Comparison of ENCODE assay signal across 10 cellular contexts in the genomic region with DNA sequence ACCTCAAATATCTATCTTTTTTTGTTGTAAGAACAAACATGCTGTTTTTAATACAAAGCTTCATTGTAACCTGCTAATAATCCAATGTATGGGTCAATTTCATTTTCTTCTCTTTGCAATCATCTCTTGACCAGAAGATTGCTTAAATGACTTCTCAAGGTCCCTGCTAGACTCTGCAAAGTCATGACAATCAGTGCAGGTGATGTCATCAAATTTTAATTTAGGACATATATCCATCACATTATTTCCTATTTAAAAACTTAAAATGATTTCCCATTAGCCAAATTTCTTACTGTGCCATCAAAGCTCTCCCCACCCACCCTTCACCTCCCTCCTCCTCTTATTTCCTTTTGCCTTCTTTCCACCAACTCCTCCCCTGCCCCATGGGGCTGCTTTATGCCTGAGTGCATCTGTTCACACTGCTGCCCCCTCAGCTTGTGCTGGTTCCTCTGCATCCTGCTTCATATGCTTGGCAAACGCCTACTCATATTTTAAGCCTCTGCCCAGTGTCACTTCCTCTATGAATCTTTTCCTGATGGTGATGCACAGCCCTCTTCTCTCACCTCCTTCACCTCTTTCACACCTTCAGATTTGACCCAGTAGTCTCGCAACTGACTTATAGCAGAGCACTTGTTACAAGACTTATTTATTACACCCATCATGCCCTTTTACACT. TPM values are rescaled to one million over a fixed set of nuclear protein-coding genes. Genes with fewer than 3 reads are reported as not detected.
DNase-seq lines count a peak whose midpoint lies in the region; ATAC-seq and TF ChIP-seq lines count a peak whose summit lies in the region.
"Had no signal": no experiment of that assay in that cellular context is flagged by ENCODE, and none has a peak within 500 bp of the region (broad histone marks: within the 10 kb centered on the region; RNA-seq: fewer than 3 reads in every experiment).

No MANE protein-coding gene starts in this region.

- H3K27ac Mint-ChIP-seq in WTC11 = no peak overlapping the region
- no peak overlapping the region for H3K27ac Mint-ChIP-seq in stimulated activated naive CD8-positive, alpha-beta T cell treated with anti-CD3 and anti-CD28 coated beads, Interleukin-15, amount 100 ng/mL, for 72 hours

- CTCF ChIA-PET in WTC11 (lab: Charles Lee) = interaction anchor here (0.6 kb wide), 1 partner anchor 31 kb away, joined by 3 read pairs; no protein-coding TSS in a partner anchor

- H3K27me3 Mint-ChIP-seq in WTC11 (ENCODE audit: low read depth) = peaks cover 12% of the 10 kb centered on the region
- peaks cover 6% of the 10 kb centered on the region for H3K27me3 Mint-ChIP-seq in stimulated activated naive CD8-positive, alpha-beta T cell treated with anti-CD3 and anti-CD28 coated beads, Interleukin-15, amount 100 ng/mL, for 72 hours

- peaks cover 0 to 4% (median 0%) of the 10 kb centered on the region in 4 donors for H3K4me1 ChIP-seq in tibial artery

- no peaks in the 10 kb centered on the region for H3K36me3 Mint-ChIP-seq in WTC11

- no peak overlapping the region for H3K27ac ChIP-seq in tibial artery
- H3K27ac ChIP-seq: VCaP had no signal

- H3K36me3 ChIP-seq in tibial artery = no peaks in the 10 kb centered on the region

- ATAC-seq in HG03060 (IDR thresholded peaks at IDR 0.05; ENCODE audit: low read depth, unreplicated experiment) (peak; percentile 58), WTC11 (peak; percentile 65; the same call in 1 of the 2 replicates), left ventricle myocardium superior (no peak), HG02840 (IDR thresholded peaks at IDR 0.05; ENCODE audit: low FRiP score, unreplicated experiment) (no peak)
- ATAC-seq in stimulated activated naive CD8-positive, alpha-beta T cell treated with anti-CD3 and anti-CD28 coated beads, Interleukin-15, amount 100 ng/mL, for 72 hours = peak; percentile 75

- no peak overlapping the region for H3K4me3 Mint-ChIP-seq in WTC11
- peak overlapping the region; percentile 3 to 11 for H3K4me3 Mint-ChIP-seq in stimulated activated naive CD8-positive, alpha-beta T cell treated with anti-CD3 and anti-CD28 coated beads, Interleukin-15, amount 100 ng/mL, for 72 hours

- peak; percentile 45 for DNase-seq in stimulated activated CD4-positive, alpha-beta T cell treated with anti-CD3 and anti-CD28 coated beads, Interleukin-15, amount 100 ng/mL, for 24 hours
- DNase-seq in stimulated activated CD4-positive, alpha-beta T cell treated with anti-CD3 and anti-CD28 coated beads, Interleukin-12 subunit alpha, Interleukin-12 subunit beta, amount 100 ng/mL, for 4 hours = no peak
- DNase-seq in WTC11 (ENCODE audit: low spot score) (no peak), left ventricle myocardium superior (no peak), tibial artery (no peak)
- peak in 1 of 2 donors; percentile 59 for DNase-seq in stimulated activated naive CD8-positive, alpha-beta T cell treated with anti-CD3 and anti-CD28 coated beads, Interleukin-15, amount 100 ng/mL, for 72 hours
- DNase-seq: heart left ventricle had no signal

- no peak overlapping the region for H3K4me3 ChIP-seq in tibial artery
- H3K4me3 ChIP-seq: heart left ventricle had no signal

- intact Hi-C loops in left ventricle myocardium superior (cut with micrococcal nuclease) = no loop called here
- intact Hi-C loops in tibial artery (cut with DNase I; ENCODE audit: low total_unique reads) = no loop called here

- H3K4me1 Mint-ChIP-seq in WTC11 = peaks cover 3% of the 10 kb centered on the region; the same call in 1 of the 2 replicates
- H3K4me1 Mint-ChIP-seq in stimulated activated naive CD8-positive, alpha-beta T cell treated with anti-CD3 and anti-CD28 coated beads, Interleukin-15, amount 100 ng/mL, for 72 hours = peaks cover 60% of the 10 kb centered on the region

- TF ChIP-seq CTCF in WTC11 (IDR thresholded peaks at IDR 0.05) (no peak), tibial artery (IDR thresholded peaks at IDR 0.05) (no peak)

- no peaks in the 10 kb centered on the region for H3K9me3 Mint-ChIP-seq in WTC11
- H3K9me3 Mint-ChIP-seq in stimulated activated naive CD8-positive, alpha-beta T cell treated with anti-CD3 and anti-CD28 coated beads, Interleukin-15, amount 100 ng/mL, for 72 hours = no peaks in the 10 kb centered on the region

- H3K27me3 ChIP-seq in tibial artery = no peaks in the 10 kb centered on the region
- H3K27me3 ChIP-seq: heart left ventricle had no signal

- H3K9me3 ChIP-seq in tibial artery = no peaks in the 10 kb centered on the region
- H3K9me3 ChIP-seq: heart left ventricle had no signal

- POLR2A ChIA-PET in WTC11 (lab: Charles Lee) = no interaction called here

TF ChIP-seq in WTC11, 78 proteins besides CTCF, POLR2A, EP300 and RAD21:
- TF ChIP-seq FOXK1 (CRISPR knock-in tag; IDR thresholded peaks at IDR 0.05) = no peak
- TF ChIP-seq, protein P1, sequence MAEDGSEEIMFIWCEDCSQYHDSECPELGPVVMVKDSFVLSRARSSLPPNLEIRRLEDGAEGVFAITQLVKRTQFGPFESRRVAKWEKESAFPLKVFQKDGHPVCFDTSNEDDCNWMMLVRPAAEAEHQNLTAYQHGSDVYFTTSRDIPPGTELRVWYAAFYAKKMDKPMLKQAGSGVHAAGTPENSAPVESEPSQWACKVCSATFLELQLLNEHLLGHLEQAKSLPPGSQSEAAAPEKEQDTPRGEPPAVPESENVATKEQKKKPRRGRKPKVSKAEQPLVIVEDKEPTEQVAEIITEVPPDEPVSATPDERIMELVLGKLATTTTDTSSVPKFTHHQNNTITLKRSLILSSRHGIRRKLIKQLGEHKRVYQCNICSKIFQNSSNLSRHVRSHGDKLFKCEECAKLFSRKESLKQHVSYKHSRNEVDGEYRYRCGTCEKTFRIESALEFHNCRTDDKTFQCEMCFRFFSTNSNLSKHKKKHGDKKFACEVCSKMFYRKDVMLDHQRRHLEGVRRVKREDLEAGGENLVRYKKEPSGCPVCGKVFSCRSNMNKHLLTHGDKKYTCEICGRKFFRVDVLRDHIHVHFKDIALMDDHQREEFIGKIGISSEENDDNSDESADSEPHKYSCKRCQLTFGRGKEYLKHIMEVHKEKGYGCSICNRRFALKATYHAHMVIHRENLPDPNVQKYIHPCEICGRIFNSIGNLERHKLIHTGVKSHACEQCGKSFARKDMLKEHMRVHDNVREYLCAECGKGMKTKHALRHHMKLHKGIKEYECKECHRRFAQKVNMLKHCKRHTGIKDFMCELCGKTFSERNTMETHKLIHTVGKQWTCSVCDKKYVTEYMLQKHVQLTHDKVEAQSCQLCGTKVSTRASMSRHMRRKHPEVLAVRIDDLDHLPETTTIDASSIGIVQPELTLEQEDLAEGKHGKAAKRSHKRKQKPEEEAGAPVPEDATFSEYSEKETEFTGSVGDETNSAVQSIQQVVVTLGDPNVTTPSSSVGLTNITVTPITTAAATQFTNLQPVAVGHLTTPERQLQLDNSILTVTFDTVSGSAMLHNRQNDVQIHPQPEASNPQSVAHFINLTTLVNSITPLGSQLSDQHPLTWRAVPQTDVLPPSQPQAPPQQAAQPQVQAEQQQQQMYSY (CRISPR knock-in tag; IDR thresholded peaks at IDR 0.05) = no peak
- TF ChIP-seq RORB (CRISPR knock-in tag; IDR thresholded peaks at IDR 0.05) = no peak
- no peak for TF ChIP-seq NFE2L1 (CRISPR knock-in tag; IDR thresholded peaks at IDR 0.05)
- TF ChIP-seq, protein P2, sequence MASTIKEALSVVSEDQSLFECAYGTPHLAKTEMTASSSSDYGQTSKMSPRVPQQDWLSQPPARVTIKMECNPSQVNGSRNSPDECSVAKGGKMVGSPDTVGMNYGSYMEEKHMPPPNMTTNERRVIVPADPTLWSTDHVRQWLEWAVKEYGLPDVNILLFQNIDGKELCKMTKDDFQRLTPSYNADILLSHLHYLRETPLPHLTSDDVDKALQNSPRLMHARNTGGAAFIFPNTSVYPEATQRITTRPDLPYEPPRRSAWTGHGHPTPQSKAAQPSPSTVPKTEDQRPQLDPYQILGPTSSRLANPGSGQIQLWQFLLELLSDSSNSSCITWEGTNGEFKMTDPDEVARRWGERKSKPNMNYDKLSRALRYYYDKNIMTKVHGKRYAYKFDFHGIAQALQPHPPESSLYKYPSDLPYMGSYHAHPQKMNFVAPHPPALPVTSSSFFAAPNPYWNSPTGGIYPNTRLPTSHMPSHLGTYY (CRISPR knock-in tag; IDR thresholded peaks at IDR 0.05) = no peak
- TF ChIP-seq, protein P3, sequence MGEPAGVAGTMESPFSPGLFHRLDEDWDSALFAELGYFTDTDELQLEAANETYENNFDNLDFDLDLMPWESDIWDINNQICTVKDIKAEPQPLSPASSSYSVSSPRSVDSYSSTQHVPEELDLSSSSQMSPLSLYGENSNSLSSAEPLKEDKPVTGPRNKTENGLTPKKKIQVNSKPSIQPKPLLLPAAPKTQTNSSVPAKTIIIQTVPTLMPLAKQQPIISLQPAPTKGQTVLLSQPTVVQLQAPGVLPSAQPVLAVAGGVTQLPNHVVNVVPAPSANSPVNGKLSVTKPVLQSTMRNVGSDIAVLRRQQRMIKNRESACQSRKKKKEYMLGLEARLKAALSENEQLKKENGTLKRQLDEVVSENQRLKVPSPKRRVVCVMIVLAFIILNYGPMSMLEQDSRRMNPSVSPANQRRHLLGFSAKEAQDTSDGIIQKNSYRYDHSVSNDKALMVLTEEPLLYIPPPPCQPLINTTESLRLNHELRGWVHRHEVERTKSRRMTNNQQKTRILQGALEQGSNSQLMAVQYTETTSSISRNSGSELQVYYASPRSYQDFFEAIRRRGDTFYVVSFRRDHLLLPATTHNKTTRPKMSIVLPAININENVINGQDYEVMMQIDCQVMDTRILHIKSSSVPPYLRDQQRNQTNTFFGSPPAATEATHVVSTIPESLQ (CRISPR knock-in tag; IDR thresholded peaks at IDR 0.05) = no peak
- TF ChIP-seq, protein P4, sequence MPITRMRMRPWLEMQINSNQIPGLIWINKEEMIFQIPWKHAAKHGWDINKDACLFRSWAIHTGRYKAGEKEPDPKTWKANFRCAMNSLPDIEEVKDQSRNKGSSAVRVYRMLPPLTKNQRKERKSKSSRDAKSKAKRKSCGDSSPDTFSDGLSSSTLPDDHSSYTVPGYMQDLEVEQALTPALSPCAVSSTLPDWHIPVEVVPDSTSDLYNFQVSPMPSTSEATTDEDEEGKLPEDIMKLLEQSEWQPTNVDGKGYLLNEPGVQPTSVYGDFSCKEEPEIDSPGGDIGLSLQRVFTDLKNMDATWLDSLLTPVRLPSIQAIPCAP (CRISPR knock-in tag; IDR thresholded peaks at IDR 0.05) = no peak
- TF ChIP-seq ZNF396 (CRISPR knock-in tag; IDR thresholded peaks at IDR 0.05; ENCODE audit: borderline replicate concordance) = no peak
- TF ChIP-seq, protein P5, sequence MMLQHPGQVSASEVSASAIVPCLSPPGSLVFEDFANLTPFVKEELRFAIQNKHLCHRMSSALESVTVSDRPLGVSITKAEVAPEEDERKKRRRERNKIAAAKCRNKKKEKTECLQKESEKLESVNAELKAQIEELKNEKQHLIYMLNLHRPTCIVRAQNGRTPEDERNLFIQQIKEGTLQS (CRISPR knock-in tag; conservative IDR thresholded peaks at IDR 0.05) = no peak
- TF ChIP-seq NFYB (CRISPR knock-in tag; conservative IDR thresholded peaks at IDR 0.05; ENCODE audit: low read depth) = no peak
- no peak for TF ChIP-seq TCF7 (CRISPR knock-in tag; IDR thresholded peaks at IDR 0.05; ENCODE audit: low read depth)

RNA-seq across cellular contexts. Expression of a gene that starts 20.3 kb away (rescaled TPM):
- total RNA-seq in WTC11 (2021) = 0.26 to 0.46 TPM (median 0.37 TPM) in 3 replicates
- total RNA-seq in left ventricle myocardium superior = 4.1 TPM

Comparison
In these comparisons a context has a peak if more than half of its experiments do, and no peak if none do; other contexts are left out.
1. ATAC-seq: peak in HG03060 (single experiment), WTC11 (single experiment) and stimulated activated naive CD8-positive, alpha-beta T cell treated with anti-CD3 and anti-CD28 coated beads, Interleukin-15, amount 100 ng/mL, for 72 hours (single experiment); none in left ventricle myocardium superior (single experiment) and HG02840 (single experiment).